Comparison of ENCODE assay signal across 16 cellular contexts in the genomic region with DNA sequence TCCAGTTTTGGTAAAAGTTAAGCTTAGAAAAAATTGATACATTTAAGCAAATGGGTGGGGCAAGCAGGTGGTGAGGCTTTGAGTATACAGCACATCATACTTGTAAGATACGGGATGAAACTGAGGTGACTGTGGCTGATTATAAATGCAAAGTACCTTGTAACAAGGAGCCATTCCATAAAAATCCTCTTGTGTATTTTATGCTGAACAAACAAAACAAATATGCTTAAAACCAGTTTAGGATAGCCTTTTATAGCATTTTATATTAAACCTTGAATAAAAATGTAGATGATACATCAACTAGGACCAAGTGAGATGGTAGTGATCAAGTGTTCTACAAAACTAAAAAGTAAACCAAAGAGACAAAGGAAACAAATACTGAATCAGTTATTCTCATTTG. TPM values are rescaled to one million over a fixed set of nuclear protein-coding genes. Genes with fewer than 3 reads are reported as not detected.
DNase-seq lines count a peak whose midpoint lies in the region; ATAC-seq and TF ChIP-seq lines count a peak whose summit lies in the region.
"Had no signal": no experiment of that assay in that cellular context is flagged by ENCODE, and none has a peak within 500 bp of the region (broad histone marks: within the 10 kb centered on the region; RNA-seq: fewer than 3 reads in every experiment).

No MANE protein-coding gene starts in this region.

- H3K4me1 ChIP-seq in BLaER1 treated with 17β-estradiol and CSF1 and Interleukin-3, amounts not matched to agents 10 nM and 100 nM: peaks cover 40 to 61% (median 48%) of the 10 kb centered on the region in 10 experiments
- H3K4me1 ChIP-seq in DOHH2 (ENCODE audit: control insufficient read depth, low read length): peaks cover 27% of the 10 kb centered on the region
- H3K4me1 ChIP-seq in colonic mucosa: no peaks in the 10 kb centered on the region

- DNase-seq in colonic mucosa: no peak
- DNase-seq in progenitor cell of endocrine pancreas (ENCODE audit: low spot score, unreplicated experiment): no peak
- no peak for DNase-seq in amniotic stem cell (lab: John Stamatoyannopoulos, UW)
- DNase-seq in AG08396 (ENCODE audit: low spot score): no peak
- DNase-seq in hepatic stellate cell (ENCODE audit: low spot score): no peak
- DNase-seq: activated effector memory CD4-positive, alpha-beta T cell treated with Interleukin-2 at 50 U/mL for 16 hours; kidney glomerular epithelial cell; NCI-H1417; NCI-H69; SIG-M5; stimulated activated CD4-positive, alpha-beta T cell treated with anti-CD3 and anti-CD28 coated beads, Interleukin-2, amount 100 ng/mL, for 24 hours; stimulated activated naive B cell treated with anti-CD40 and anti-IgM and Interleukin-4, amounts not matched to agents 10 μg/mL and 1 μg/mL and 100 μg/mL, for 72 hours had no signal

- peak overlapping the region; percentile 7 for H3K4me3 Mint-ChIP-seq in progenitor cell of endocrine pancreas (ENCODE audit: low read depth)
- H3K4me3 Mint-ChIP-seq: stimulated activated naive B cell treated with anti-CD40 and anti-IgM and Interleukin-4, amounts not matched to agents 10 μg/mL and 1 μg/mL and 100 μg/mL, for 72 hours had no signal

- H3K79me2 ChIP-seq in DOHH2 (ENCODE audit: control insufficient read depth, low read length): peaks cover 31% of the 10 kb centered on the region

- H3F3A ChIP-seq in DOHH2 (ENCODE audit: control insufficient read depth, insufficient read depth): peaks cover 9% of the 10 kb centered on the region

- TF ChIP-seq CTCF in DOHH2 (IDR thresholded peaks at IDR 0.05; ENCODE audit: low read depth, low read length, poor library complexity, severe bottlenecking): no peak
- no peak for TF ChIP-seq CTCF in colonic mucosa (IDR thresholded peaks at IDR 0.05)
- no peak for TF ChIP-seq CTCF in progenitor cell of endocrine pancreas (IDR thresholded peaks at IDR 0.05; ENCODE audit: unreplicated experiment)

- no peak overlapping the region for H3K27ac Mint-ChIP-seq in progenitor cell of endocrine pancreas
- H3K27ac Mint-ChIP-seq: stimulated activated naive B cell treated with anti-CD40 and anti-IgM and Interleukin-4, amounts not matched to agents 10 μg/mL and 1 μg/mL and 100 μg/mL, for 72 hours had no signal

- no peak for ATAC-seq in GM21390 (IDR thresholded peaks at IDR 0.05; ENCODE audit: unreplicated experiment)
- ATAC-seq: stimulated activated naive B cell treated with anti-CD40 and anti-IgM and Interleukin-4, amounts not matched to agents 10 μg/mL and 1 μg/mL and 100 μg/mL, for 72 hours had no signal

- peak overlapping the region in 3 of 11 experiments; percentile 96 to 99 (median 98); a peak in 6 of 22 replicates for H3K9ac ChIP-seq in BLaER1 treated with 17β-estradiol and CSF1 and Interleukin-3, amounts not matched to agents 10 nM and 100 nM
- no peak overlapping the region for H3K9ac ChIP-seq in colonic mucosa (ENCODE audit: low read depth in 2 of 2, low read length in 2 of 2)

- peaks cover 33% of the 10 kb centered on the region for H3K36me3 Mint-ChIP-seq in progenitor cell of endocrine pancreas (ENCODE audit: insufficient read depth)

- H3K27ac ChIP-seq in BLaER1 treated with 17β-estradiol and CSF1 and Interleukin-3, amounts not matched to agents 10 nM and 100 nM: peak overlapping the region in 6 of 11 experiments; percentile 40 to 100 (median 72); a peak in 9 of 22 replicates
- H3K27ac ChIP-seq in DOHH2 (ENCODE audit: low read depth, low read length) (no peak overlapping the region), colonic mucosa (peak overlapping the region; percentile 98)
- H3K27ac ChIP-seq: VCaP had no signal

- intact Hi-C loops in colonic mucosa (cut with DNase I): no loop called here

- peaks cover 8% of the 10 kb centered on the region for H3K9me3 Mint-ChIP-seq in progenitor cell of endocrine pancreas (ENCODE audit: low read depth)

- H3K4me2 ChIP-seq in BLaER1 treated with 17β-estradiol and CSF1 and Interleukin-3, amounts not matched to agents 10 nM and 100 nM: peak overlapping the region in 10 of 11 experiments; percentile 30 to 98 (median 91); a peak in 16 of 22 replicates
- H3K4me2 ChIP-seq in DOHH2 (ENCODE audit: low read length): 0 out of 2 replicates have a peak overlapping the region, but pooled peaks have one; percentile 9

- no peaks in the 10 kb centered on the region for H3K27me3 Mint-ChIP-seq in progenitor cell of endocrine pancreas
- H3K27me3 Mint-ChIP-seq: stimulated activated naive B cell treated with anti-CD40 and anti-IgM and Interleukin-4, amounts not matched to agents 10 μg/mL and 1 μg/mL and 100 μg/mL, for 72 hours had no signal

- no peaks in the 10 kb centered on the region for H3K27me3 ChIP-seq in BLaER1 treated with 17β-estradiol and CSF1 and Interleukin-3, amounts not matched to agents 10 nM and 100 nM
- H3K27me3 ChIP-seq in DOHH2 (ENCODE audit: control insufficient read depth, low read length) (no peaks in the 10 kb centered on the region), colonic mucosa (no peaks in the 10 kb centered on the region)

- H3K9me2 ChIP-seq in DOHH2 (replicated peaks; ENCODE audit: control insufficient read depth, low read length): no peaks in the 10 kb centered on the region

- peaks cover 0 to 61% (median 25%) of the 10 kb centered on the region in 11 experiments; a peak in 13 of 22 replicates for H4K20me1 ChIP-seq in BLaER1 treated with 17β-estradiol and CSF1 and Interleukin-3, amounts not matched to agents 10 nM and 100 nM
- no peaks in the 10 kb centered on the region for H4K20me1 ChIP-seq in DOHH2 (ENCODE audit: control insufficient read depth, insufficient read depth, low read depth, low read length)

- H3K9me3 ChIP-seq in BLaER1 treated with 17β-estradiol and CSF1 and Interleukin-3, amounts not matched to agents 10 nM and 100 nM (replicated peaks in 1 of 11): peaks cover 0 to 18% (median 7%) of the 10 kb centered on the region in 11 experiments; a peak in 12 of 22 replicates
- H3K9me3 ChIP-seq in DOHH2 (ENCODE audit: control insufficient read depth, insufficient read depth, low read length) (no peaks in the 10 kb centered on the region), colonic mucosa (no peaks in the 10 kb centered on the region)

- peaks cover 34% of the 10 kb centered on the region for H3K4me1 Mint-ChIP-seq in progenitor cell of endocrine pancreas (ENCODE audit: low read depth)

- peak overlapping the region in 4 of 10 experiments; percentile 85 to 97 (median 94); a peak in 8 of 20 replicates for H3K4me3 ChIP-seq in BLaER1 treated with 17β-estradiol and CSF1 and Interleukin-3, amounts not matched to agents 10 nM and 100 nM
- H3K4me3 ChIP-seq in DOHH2 (ENCODE audit: low read length) (no peak overlapping the region), colonic mucosa (peak overlapping the region; percentile 66)

- peaks cover 15 to 57% (median 36%) of the 10 kb centered on the region in 11 experiments; a peak in 20 of 22 replicates for H3K36me3 ChIP-seq in BLaER1 treated with 17β-estradiol and CSF1 and Interleukin-3, amounts not matched to agents 10 nM and 100 nM
- peaks cover 3% of the 10 kb centered on the region; the same call in 1 of the 2 replicates for H3K36me3 ChIP-seq in DOHH2 (ENCODE audit: control insufficient read depth, low read length)
- no peaks in the 10 kb centered on the region for H3K36me3 ChIP-seq in colonic mucosa

RNA-seq across cellular contexts. Expression of a gene that starts 3.4 kb away (rescaled TPM):
- total RNA-seq in colonic mucosa: 100 to 1,000 TPM in 1 of 2 donors, 10 to 100 TPM in 1; 99.0 to 180 TPM
- 84.5 and 86.9 TPM in 2 replicates for total RNA-seq in progenitor cell of endocrine pancreas
